16 cellular contexts compared by ENCODE assay signal in genomic region chr6:3635482-3635881, GRCh38.
DNase-seq lines count a peak whose midpoint lies in the region; ATAC-seq and TF ChIP-seq lines count a peak whose summit lies in the region.
"Had no signal": no experiment of that assay in that cellular context is flagged by ENCODE, and none has a peak within 500 bp of the region (broad histone marks: within the 10 kb centered on the region; RNA-seq: fewer than 3 reads in every experiment).

No MANE protein-coding gene starts in this region.

- DNase-seq in Ammon's horn (ENCODE audit: low spot score) (peak; percentile 55), coronary artery (ENCODE audit: low spot score) (peak; percentile 14), medulla oblongata (ENCODE audit: extremely low spot score) (peak; percentile 52), trophoblast cell (no peak), mesendoderm (no peak)
- DNase-seq: 8988T; Calu3; CD8-positive, alpha-beta T cell; DMS79 treated with DMSO at 0.1 percent for 48 hours; GM23248; HCEC 1CT had no signal

- no peaks in the 10 kb centered on the region for H3K79me2 ChIP-seq in trophoblast cell (ENCODE audit: control insufficient read depth, insufficient read depth, low read length, poor library complexity)
- no peaks in the 10 kb centered on the region for H3K79me2 ChIP-seq in mesendoderm (ENCODE audit: control insufficient read depth, insufficient read depth, low read length)

- no peak overlapping the region for H3K27ac ChIP-seq in coronary artery
- peak overlapping the region; percentile 56 for H3K27ac ChIP-seq in trophoblast cell (ENCODE audit: low read depth, low read length)
- H3K27ac ChIP-seq in mesendoderm (ENCODE audit: low read depth, low read length): no peak overlapping the region
- H3K27ac ChIP-seq: BLaER1 treated with 17β-estradiol and CSF1 and Interleukin-3, amounts not matched to agents 10 nM and 100 nM; GM23248 had no signal

- H2AK5ac ChIP-seq in trophoblast cell (ENCODE audit: low read length) (peak overlapping the region; percentile 72), mesendoderm (ENCODE audit: low read length) (no peak overlapping the region)

- ATAC-seq in GM18870 (IDR thresholded peaks at IDR 0.05; ENCODE audit: unreplicated experiment): no peak
- no peak for ATAC-seq in HG02970 (IDR thresholded peaks at IDR 0.05; ENCODE audit: low FRiP score, unreplicated experiment)
- ATAC-seq: CD8-positive, alpha-beta T cell; GM12878; HepG2 had no signal

- no peak overlapping the region for H4K5ac ChIP-seq in mesendoderm (ENCODE audit: low read length)

- H3K36me3 ChIP-seq in trophoblast cell (ENCODE audit: control insufficient read depth in 1 of 2, insufficient read depth in 2 of 2, low read length in 2 of 2): no peaks in the 10 kb centered on the region
- no peaks in the 10 kb centered on the region for H3K36me3 ChIP-seq in mesendoderm (ENCODE audit: control insufficient read depth, insufficient read depth, low read length)
- H3K36me3 ChIP-seq: BLaER1 treated with 17β-estradiol and CSF1 and Interleukin-3, amounts not matched to agents 10 nM and 100 nM had no signal

- no peak overlapping the region for H3K56ac ChIP-seq in mesendoderm (ENCODE audit: low read length)

- WGBS in trophoblast cell (ENCODE audit: extremely low coverage, insufficient coverage, insufficient read length): no CpG with 5 or more reads among the region's 4 CpGs
- WGBS in mesendoderm (ENCODE audit: extremely low coverage, insufficient coverage, low lambda C conversion rate): no CpG with 5 or more reads among the region's 4 CpGs

- H3K9ac ChIP-seq in trophoblast cell (ENCODE audit: low read length) (no peak overlapping the region), mesendoderm (ENCODE audit: low read length) (no peak overlapping the region)
- H3K9ac ChIP-seq: BLaER1 treated with 17β-estradiol and CSF1 and Interleukin-3, amounts not matched to agents 10 nM and 100 nM; GM23248 had no signal

- H4K12ac ChIP-seq in trophoblast cell (ENCODE audit: low read depth, low read length): peak overlapping the region; percentile 28

- H2BK120ac ChIP-seq in trophoblast cell (ENCODE audit: insufficient read depth, low read length, poor library complexity): peak overlapping the region; percentile 97
- no peak overlapping the region for H2BK120ac ChIP-seq in mesendoderm (ENCODE audit: low read depth, low read length)

- H3K27me3 ChIP-seq in trophoblast cell (ENCODE audit: insufficient read depth, low read length) (no peaks in the 10 kb centered on the region), mesendoderm (ENCODE audit: insufficient read depth, low read length, poor library complexity) (no peaks in the 10 kb centered on the region)
- H3K27me3 ChIP-seq: BLaER1 treated with 17β-estradiol and CSF1 and Interleukin-3, amounts not matched to agents 10 nM and 100 nM had no signal

- peak overlapping the region; percentile 86 for H4K91ac ChIP-seq in trophoblast cell (ENCODE audit: low read depth, low read length)

- no peak overlapping the region for H2AFZ ChIP-seq in trophoblast cell (ENCODE audit: insufficient read depth, low read length, poor library complexity)
- H2AFZ ChIP-seq: GM23248 had no signal

- H3K79me1 ChIP-seq in trophoblast cell (ENCODE audit: low read length) (peaks cover 16% of the 10 kb centered on the region), mesendoderm (ENCODE audit: low read length) (no peaks in the 10 kb centered on the region)

- H4K8ac ChIP-seq in trophoblast cell (ENCODE audit: low read depth, low read length) (peak overlapping the region; percentile 38), mesendoderm (ENCODE audit: low read depth, low read length) (no peak overlapping the region)

- H2BK5ac ChIP-seq in trophoblast cell (ENCODE audit: low read depth, low read length, poor library complexity) (peak overlapping the region; percentile 52), mesendoderm (ENCODE audit: low read length) (no peak overlapping the region)

- H3K9me3 ChIP-seq in trophoblast cell (ENCODE audit: insufficient read depth, low read depth, low read length): no peaks in the 10 kb centered on the region

- TF ChIP-seq CTCF in coronary artery (IDR thresholded peaks at IDR 0.05): no peak

- no peak overlapping the region for H3K4me2 ChIP-seq in trophoblast cell (ENCODE audit: low read length)
- H3K4me2 ChIP-seq in mesendoderm (ENCODE audit: low read length): no peak overlapping the region
- H3K4me2 ChIP-seq: BLaER1 treated with 17β-estradiol and CSF1 and Interleukin-3, amounts not matched to agents 10 nM and 100 nM had no signal

- peak overlapping the region; percentile 78 for H3K14ac ChIP-seq in trophoblast cell (ENCODE audit: low read length)

- no peak overlapping the region for H2BK15ac ChIP-seq in mesendoderm (replicated peaks; ENCODE audit: low read depth)

- H3K18ac ChIP-seq in trophoblast cell (ENCODE audit: low read length): peak overlapping the region; percentile 27
- H3K18ac ChIP-seq in mesendoderm (ENCODE audit: low read length): no peak overlapping the region

- H3K4me1 ChIP-seq in trophoblast cell (ENCODE audit: control insufficient read depth in 1 of 2, insufficient read depth in 2 of 2, low read length in 2 of 2) (peaks cover 18% of the 10 kb centered on the region in 2 experiments), mesendoderm (ENCODE audit: control insufficient read depth, low read depth, low read length) (no peaks in the 10 kb centered on the region)

- H3K4me3 ChIP-seq in coronary artery (no peak overlapping the region), trophoblast cell (ENCODE audit: low read depth, low read length) (no peak overlapping the region), mesendoderm (ENCODE audit: low read length) (no peak overlapping the region)
- H3K4me3 ChIP-seq: BLaER1 treated with 17β-estradiol and CSF1 and Interleukin-3, amounts not matched to agents 10 nM and 100 nM; GM12878; GM23248 had no signal

- peak overlapping the region; percentile 55 for H2BK12ac ChIP-seq in trophoblast cell (ENCODE audit: low read length)

- peak overlapping the region; percentile 75 for H3K4ac ChIP-seq in trophoblast cell (ENCODE audit: low read depth, low read length)
- no peak overlapping the region for H3K4ac ChIP-seq in mesendoderm (ENCODE audit: low read depth, low read length)

- no peak overlapping the region for H3K23ac ChIP-seq in trophoblast cell (ENCODE audit: low read length)
- no peak overlapping the region for H3K23ac ChIP-seq in mesendoderm (ENCODE audit: low read length)

Comparison
In these comparisons a context has a peak if more than half of its experiments do, and no peak if none do; other contexts are left out.
1. DNase-seq: peak in Ammon's horn (single experiment), coronary artery (single experiment) and medulla oblongata (single experiment); none in trophoblast cell (0 of 2) and mesendoderm (single experiment).